14 cellular contexts compared by ENCODE assay signal in genomic region chr3:128307029-128307633, GRCh38.
A peak's percentile ranks its signal among the peaks of the same experiment; 100 is the strongest.
DNase-seq lines count a peak whose midpoint lies in the region; ATAC-seq, FAIRE-seq and TF ChIP-seq lines count a peak whose summit lies in the region.
"Had no signal": no experiment of that assay in that cellular context is flagged by ENCODE, and none has a peak within 500 bp of the region (broad histone marks: within the 10 kb centered on the region; RNA-seq: fewer than 3 reads in every experiment).

No MANE protein-coding gene starts in this region.

- no TSS peak for BruUV-seq in Panc1 (replicated peaks; lab: Mats Ljungman, UMichigan)

- TF ChIP-seq CTCF in A549 (IDR thresholded peaks at IDR 0.05) (no peak), Panc1 (IDR thresholded peaks at IDR 0.05) (no peak)

- H3K36me3 Mint-ChIP-seq in activated T-cell treated with anti-CD3 and anti-CD28 coated beads, Interleukin-2, amount 50 U/mL, for 24 hours (ENCODE audit: low read depth), result peaks cover 34% of the 10 kb centered on the region

- TF ChIP-seq RAD21 in A549 (conservative IDR thresholded peaks at IDR 0.05 in 1 of 2, IDR thresholded peaks at IDR 0.05 in 1 of 2), result peak; percentile 16 to 25; a peak in 1 of 5 replicates

- POLR2A ChIA-PET in A549 (lab: Yijun Ruan, JAX), result no interaction called here
- POLR2A ChIA-PET in Panc1 (lab: Charles Lee), result no interaction called here

- no peak for TF ChIP-seq POLR2A in A549 (IDR thresholded peaks at IDR 0.05; ENCODE audit: low read length)

- no peaks in the 10 kb centered on the region for H3K27me3 ChIP-seq in Panc1 (ENCODE audit: control insufficient read depth, insufficient read depth, low read length)
- H3K27me3 ChIP-seq: gastrocnemius medialis had no signal

- no peak overlapping the region for H3K27ac ChIP-seq in A549
- peak overlapping the region; percentile 44; the same call in 1 of the 2 replicates for H3K27ac ChIP-seq in Panc1 (ENCODE audit: low read length)
- H3K27ac ChIP-seq: gastrocnemius medialis had no signal

- no peaks in the 10 kb centered on the region for H3K9me3 ChIP-seq in A549
- no peaks in the 10 kb centered on the region for H3K9me3 ChIP-seq in Panc1 (ENCODE audit: control insufficient read depth, insufficient read depth, low read depth, low read length)
- H3K9me3 ChIP-seq: gastrocnemius medialis had no signal

- in situ Hi-C loops in Panc1 (cut with HindIII; ENCODE audit: low pct_unique_long_range_greater_than_20kb, low sequenced_read_pairs), result no loop called here

- peaks cover 8% of the 10 kb centered on the region for H3K4me1 Mint-ChIP-seq in activated T-cell treated with anti-CD3 and anti-CD28 coated beads, Interleukin-2, amount 50 U/mL, for 24 hours (ENCODE audit: low read depth)

- FAIRE-seq in A549 (lab: Jason Lieb, UNC), result no peak
- FAIRE-seq: GM18507 had no signal

- ATAC-seq in A549 (peak in 1 of 2 experiments; percentile 57; a peak in 3 of 6 replicates), Panc1 (peak; percentile 86), GM21526 (IDR thresholded peaks at IDR 0.05; ENCODE audit: low FRiP score, unreplicated experiment) (no peak), HG03457 (IDR thresholded peaks at IDR 0.05; ENCODE audit: unreplicated experiment) (no peak)
- ATAC-seq: gastrocnemius medialis had no signal

- H3K4me1 ChIP-seq in A549 (no peaks in the 10 kb centered on the region), Panc1 (ENCODE audit: control insufficient read depth, insufficient read depth, low read length) (no peaks in the 10 kb centered on the region)

- no peak for TF ChIP-seq EP300 in A549 (IDR thresholded peaks at IDR 0.05)

- H3K4me3 ChIP-seq in A549 (no peak overlapping the region), Panc1 (ENCODE audit: low read depth in 2 of 2, low read length in 2 of 2) (no peak overlapping the region)
- H3K4me3 ChIP-seq: gastrocnemius medialis had no signal

- DNase-seq in A549 (ENCODE audit: low read depth in 1 of 2, low spot score in 1 of 2) (no peak), ELR (ENCODE audit: low read depth) (peak; percentile 9), Panc1 (ENCODE audit: low read depth, low spot score) (no peak), islet precursor cell (peak; percentile 56), NCI-H2227 treated with DMSO at 0.1 percent for 48 hours (lab: John Stamatoyannopoulos, UW) (no peak)
- DNase-seq in activated T-cell treated with anti-CD3 and anti-CD28 coated beads, Interleukin-2, amount 50 U/mL, for 24 hours, result no peak
- DNase-seq: CD4-positive, alpha-beta memory T cell; gastrocnemius medialis; mammary epithelial cell; NCI-H1105; SW 1271 had no signal

- no peaks in the 10 kb centered on the region for H3K9me3 Mint-ChIP-seq in activated T-cell treated with anti-CD3 and anti-CD28 coated beads, Interleukin-2, amount 50 U/mL, for 24 hours
- H3K9me3 Mint-ChIP-seq: CD4-positive, alpha-beta memory T cell had no signal

- 95% methylated on average over 2 of the region's 3 CpGs for WGBS in A549 (ENCODE audit: missing lambda C conversion rate)

- CTCF ChIA-PET in A549 (lab: Yijun Ruan, JAX) (interaction anchor here (0.7 to 1.8 kb wide), 9 partner anchors 10 to 277 kb away, joined by 3 to 6 read pairs (median 4); no protein-coding TSS in a partner anchor), Panc1 (lab: Charles Lee) (interaction anchor here (0.5 to 1.1 kb wide), 4 partner anchors 91 to 191 kb away, joined by 3 to 6 read pairs (median 4); no protein-coding TSS in a partner anchor)

- intact Hi-C loops in Panc1 (cut with micrococcal nuclease; ENCODE audit: unreplicated experiment), result no loop called here

- no peak overlapping the region for H3K4me3 Mint-ChIP-seq in activated T-cell treated with anti-CD3 and anti-CD28 coated beads, Interleukin-2, amount 50 U/mL, for 24 hours
- H3K4me3 Mint-ChIP-seq: CD4-positive, alpha-beta memory T cell had no signal

- H3K27me3 Mint-ChIP-seq in activated T-cell treated with anti-CD3 and anti-CD28 coated beads, Interleukin-2, amount 50 U/mL, for 24 hours, result no peaks in the 10 kb centered on the region
- H3K27me3 Mint-ChIP-seq: CD4-positive, alpha-beta memory T cell had no signal

- no peak overlapping the region for H3K4me2 ChIP-seq in A549

- H3K27ac Mint-ChIP-seq in activated T-cell treated with anti-CD3 and anti-CD28 coated beads, Interleukin-2, amount 50 U/mL, for 24 hours, result no peak overlapping the region

- no peaks in the 10 kb centered on the region for H3K36me3 ChIP-seq in Panc1 (ENCODE audit: control insufficient read depth, insufficient read depth, low read length)
- H3K36me3 ChIP-seq: gastrocnemius medialis had no signal

TF ChIP-seq in A549, 52 proteins besides CTCF, POLR2A, EP300 and RAD21:
- TF ChIP-seq EHMT2 (IDR thresholded peaks at IDR 0.05; ENCODE audit: low read depth) (no peak), E2F6 (IDR thresholded peaks at IDR 0.05; ENCODE audit: borderline replicate concordance, low read depth) (no peak), RFX5 (IDR thresholded peaks at IDR 0.05) (no peak), JUN (IDR thresholded peaks at IDR 0.05) (no peak), CHD4 (IDR thresholded peaks at IDR 0.05; ENCODE audit: borderline replicate concordance) (no peak), CBX2 (IDR thresholded peaks at IDR 0.05; ENCODE audit: borderline replicate concordance, low read depth) (no peak), HOXA7 (CRISPR knock-in tag; IDR thresholded peaks at IDR 0.05) (no peak), POLR2AphosphoS2 (conservative IDR thresholded peaks at IDR 0.05; ENCODE audit: low read length) (no peak), MAZ (IDR thresholded peaks at IDR 0.05; ENCODE audit: borderline replicate concordance, low read depth, low read length) (no peak), RARB (CRISPR knock-in tag; IDR thresholded peaks at IDR 0.05) (no peak), PBX3 (IDR thresholded peaks at IDR 0.05) (no peak), ZFP36 (IDR thresholded peaks at IDR 0.05; ENCODE audit: borderline replicate concordance, partially characterized antibody) (no peak), TP53 (CRISPR knock-in tag; IDR thresholded peaks at IDR 0.05) (no peak), EHF (CRISPR knock-in tag; IDR thresholded peaks at IDR 0.05) (no peak), CBX8 (IDR thresholded peaks at IDR 0.05) (no peak), FOSL2 (IDR thresholded peaks at IDR 0.05) (no peak), FOSL2 (CRISPR knock-in tag; IDR thresholded peaks at IDR 0.05) (no peak), TFCP2L1 (CRISPR knock-in tag; IDR thresholded peaks at IDR 0.05) (no peak), KDM1A (IDR thresholded peaks at IDR 0.05; ENCODE audit: low read depth) (no peak), HOXB5 (CRISPR knock-in tag; IDR thresholded peaks at IDR 0.05) (no peak)

Comparison
In these comparisons a context has a peak if more than half of its experiments do, and no peak if none do; other contexts are left out.
1. DNase-seq: peak in ELR (single experiment) and islet precursor cell (single experiment); none in A549 (0 of 2), Panc1 (single experiment), NCI-H2227 treated with DMSO at 0.1 percent for 48 hours (single experiment) and activated T-cell treated with anti-CD3 and anti-CD28 coated beads, Interleukin-2, amount 50 U/mL, for 24 hours (single experiment).